In genomic region chr12:68951652-68952051, GRCh38 we compare ENCODE assay signal across 2 cellular contexts.
TF ChIP-seq lines count a peak whose summit lies in the region.

No MANE protein-coding gene starts in this region.

TF ChIP-seq in liver, 16 proteins besides CTCF, POLR2A, EP300 and RAD21:
- TF ChIP-seq SP1 (IDR thresholded peaks at IDR 0.05) = peak; percentile 82
- no peak for TF ChIP-seq TAF1 (conservative IDR thresholded peaks at IDR 0.05)
- no peak for TF ChIP-seq JUND (IDR thresholded peaks at IDR 0.05)
- TF ChIP-seq, protein P1, sequence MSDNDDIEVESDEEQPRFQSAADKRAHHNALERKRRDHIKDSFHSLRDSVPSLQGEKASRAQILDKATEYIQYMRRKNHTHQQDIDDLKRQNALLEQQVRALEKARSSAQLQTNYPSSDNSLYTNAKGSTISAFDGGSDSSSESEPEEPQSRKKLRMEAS (IDR thresholded peaks at IDR 0.05) = peak; percentile 66
- TF ChIP-seq FOXA1 (IDR thresholded peaks at IDR 0.05) = peak; percentile 25
- TF ChIP-seq RXRA (IDR thresholded peaks at IDR 0.05) = peak; percentile 50 to 75
- peak; percentile 27 to 62 for TF ChIP-seq HNF4A (conservative IDR thresholded peaks at IDR 0.05)
- TF ChIP-seq ZBTB33 (IDR thresholded peaks at IDR 0.05) = no peak
- TF ChIP-seq NR2F2 (IDR thresholded peaks at IDR 0.05) = peak; percentile 90
- peak; percentile 18 to 22 for TF ChIP-seq EGR1 (IDR thresholded peaks at IDR 0.05; ENCODE audit: low read depth in 2 of 2)

TF ChIP-seq in HepG2, 621 proteins besides CTCF, POLR2A, EP300 and RAD21:
- TF ChIP-seq KAT7 (CRISPR knock-in tag; IDR thresholded peaks at IDR 0.05; ENCODE audit: borderline replicate concordance) (no peak), NR2C2 (CRISPR knock-in tag; IDR thresholded peaks at IDR 0.05; ENCODE audit: borderline replicate concordance) (no peak), ATF5 (CRISPR knock-in tag; IDR thresholded peaks at IDR 0.05; ENCODE audit: low read depth) (no peak), MEIS2 (CRISPR knock-in tag; IDR thresholded peaks at IDR 0.05) (no peak), MATR3 (CRISPR knock-in tag; IDR thresholded peaks at IDR 0.05) (no peak)
